8 cellular contexts compared by ENCODE assay signal in the genomic region with DNA sequence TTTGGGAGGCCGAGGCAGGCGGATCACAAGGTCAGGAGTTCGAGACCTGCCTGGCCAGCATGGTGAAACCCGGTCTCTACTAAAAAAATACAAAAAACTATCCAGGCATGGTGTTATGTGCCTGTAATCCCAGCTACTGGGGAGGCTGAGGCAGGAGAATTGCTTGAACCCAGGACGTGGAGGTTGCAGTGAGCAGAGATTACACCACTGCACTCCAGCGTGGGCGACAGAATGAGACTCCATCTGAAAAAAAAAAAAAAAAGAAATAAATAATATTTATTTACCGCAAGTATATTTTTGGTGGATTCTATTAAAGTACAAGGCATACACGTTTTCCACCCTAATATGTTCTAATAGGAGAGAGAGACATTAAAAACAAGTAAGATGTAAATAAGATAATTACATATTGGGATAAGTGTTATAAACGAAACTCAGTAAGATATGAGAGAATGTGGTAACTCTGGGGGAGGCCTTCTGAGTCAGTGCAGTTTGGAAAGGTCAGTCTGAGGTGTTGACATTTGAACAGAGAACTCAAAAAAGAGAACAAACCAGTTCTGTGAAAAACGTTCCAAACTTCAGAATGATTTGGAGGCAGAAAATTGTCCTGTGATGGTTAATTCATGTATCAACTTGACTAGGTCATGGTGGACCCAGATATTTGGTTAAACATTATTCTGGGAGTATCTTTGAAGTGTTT. TPM values are rescaled to one million over a fixed set of nuclear protein-coding genes. Genes with fewer than 3 reads are reported as not detected.
DNase-seq lines count a peak whose midpoint lies in the region; ATAC-seq and TF ChIP-seq lines count a peak whose summit lies in the region.

No MANE protein-coding gene starts in this region.

- H3K27ac ChIP-seq in lung (ENCODE audit: low read depth in 1 of 2, low read length in 1 of 2) (peak overlapping the region; percentile 12 to 27), hepatocyte (no peak overlapping the region)

- H3K27me3 ChIP-seq in lung (ENCODE audit: control insufficient read depth, insufficient read depth), result no peaks in the 10 kb centered on the region
- no peaks in the 10 kb centered on the region for H3K27me3 ChIP-seq in hepatocyte

- no peaks in the 10 kb centered on the region for H4K20me1 ChIP-seq in hepatocyte (ENCODE audit: insufficient read depth, poor library complexity, severe bottlenecking)

- TF ChIP-seq CTCF in lung (IDR thresholded peaks at IDR 0.05; ENCODE audit: control extremely low read depth, extremely low read depth) (no peak), hepatocyte (IDR thresholded peaks at IDR 0.05; ENCODE audit: poor library complexity) (no peak)

- no peaks in the 10 kb centered on the region for H3K9me2 ChIP-seq in hepatocyte (replicated peaks; ENCODE audit: insufficient read depth)

- H3K36me3 ChIP-seq in lung (ENCODE audit: control insufficient read depth in 2 of 2, insufficient read depth in 2 of 2, low read length in 2 of 2) (no peaks in the 10 kb centered on the region), hepatocyte (replicated peaks; ENCODE audit: insufficient read depth, low read depth) (no peaks in the 10 kb centered on the region)

- H3K9me3 ChIP-seq in lung (ENCODE audit: control insufficient read depth in 2 of 2, insufficient read depth in 1 of 2, low read length in 1 of 2), result no peaks in the 10 kb centered on the region
- H3K9me3 ChIP-seq in hepatocyte (ENCODE audit: low read depth), result no peaks in the 10 kb centered on the region

- no peak overlapping the region for H3K4me3 ChIP-seq in lung
- no peak overlapping the region for H3K4me3 ChIP-seq in hepatocyte

- no peak overlapping the region for H3K4me2 ChIP-seq in hepatocyte

- H3K79me2 ChIP-seq in hepatocyte, result no peaks in the 10 kb centered on the region

- no peak overlapping the region for H2AFZ ChIP-seq in hepatocyte

- ATAC-seq in GM18519 (IDR thresholded peaks at IDR 0.05; ENCODE audit: low FRiP score, unreplicated experiment) (peak; percentile 18), lung (ENCODE audit: insufficient read depth, low FRiP score) (peak; percentile 80), HG03521 (IDR thresholded peaks at IDR 0.05; ENCODE audit: unreplicated experiment) (no peak)

- DNase-seq in HCEC 1CT (peak; percentile 13), SIG-M5 (lab: John Stamatoyannopoulos, UW) (peak; percentile 29), lung (ENCODE audit: low spot score) (no peak), NCI-H2171 treated with DMSO at 0.1 percent for 48 hours (lab: John Stamatoyannopoulos, UW) (no peak), dermis blood vessel endothelial cell (no peak), hepatocyte (ENCODE audit: low spot score) (no peak)

- H3K4me1 ChIP-seq in lung (ENCODE audit: control insufficient read depth in 2 of 2, insufficient read depth in 2 of 2, low read length in 2 of 2) (peaks cover 0 to 1% of the 10 kb centered on the region in 2 donors), hepatocyte (ENCODE audit: insufficient read depth) (peaks cover 8% of the 10 kb centered on the region)

- WGBS in lung, 2 donors, result 60 to 65% methylated on average over 11 of the region's 11 CpGs
- 81% methylated on average over 11 of the region's 11 CpGs for WGBS in hepatocyte (ENCODE audit: low lambda C conversion rate, missing lambda C conversion rate)

RNA-seq across cellular contexts. Expression of gene POLI, which starts 8.8 kb away (rescaled TPM):
- total RNA-seq in lung (10 to 100 TPM; 25.9 to 66.5 TPM), dermis blood vessel endothelial cell (23.7 and 29.3 TPM in 2 replicates), hepatocyte (30.0 and 38.1 TPM in 2 replicates)
- polyA plus RNA-seq in lung (10 to 100 TPM in 1 of 2 donors, 1 to 10 TPM in 1; 8.6 to 24.1 TPM), hepatocyte (19.9 and 32.0 TPM in 2 replicates)

RNA-seq across cellular contexts. Expression of gene MBD2, which starts 36.1 kb away (rescaled TPM):
- total RNA-seq in lung, result 10 to 100 TPM; 29.5 to 91.0 TPM
- polyA plus RNA-seq in lung, result 10 to 100 TPM; 35.4 to 36.8 TPM
- 26.7 and 34.4 TPM in 2 replicates for total RNA-seq in dermis blood vessel endothelial cell
- 14.4 and 16.8 TPM in 2 replicates for total RNA-seq in hepatocyte
- 56.8 and 72.2 TPM in 2 replicates for polyA plus RNA-seq in hepatocyte

Comparison
In these comparisons a context has a peak if more than half of its experiments do, and no peak if none do; other contexts are left out.
1. DNase-seq: peak in HCEC 1CT (single experiment) and SIG-M5 (single experiment); none in lung (single experiment), NCI-H2171 treated with DMSO at 0.1 percent for 48 hours (single experiment), dermis blood vessel endothelial cell (single experiment) and hepatocyte (single experiment).